In genomic region chr6:167828325-167828956, GRCh38 we compare ENCODE assay signal across 1 cellular context.
TF ChIP-seq lines count a peak whose summit lies in the region.

No MANE protein-coding gene starts in this region.

TF ChIP-seq in IMR-90, 13 proteins besides CTCF, POLR2A, EP300 and RAD21 (continued from another document):
- no peak for TF ChIP-seq CHD1 (IDR thresholded peaks at IDR 0.05; ENCODE audit: low read depth, low read length)
- no peak for TF ChIP-seq FOS (IDR thresholded peaks at IDR 0.05; ENCODE audit: low read depth, low read length)
